Comparison of ENCODE assay signal across 27 cellular contexts in the genomic region with DNA sequence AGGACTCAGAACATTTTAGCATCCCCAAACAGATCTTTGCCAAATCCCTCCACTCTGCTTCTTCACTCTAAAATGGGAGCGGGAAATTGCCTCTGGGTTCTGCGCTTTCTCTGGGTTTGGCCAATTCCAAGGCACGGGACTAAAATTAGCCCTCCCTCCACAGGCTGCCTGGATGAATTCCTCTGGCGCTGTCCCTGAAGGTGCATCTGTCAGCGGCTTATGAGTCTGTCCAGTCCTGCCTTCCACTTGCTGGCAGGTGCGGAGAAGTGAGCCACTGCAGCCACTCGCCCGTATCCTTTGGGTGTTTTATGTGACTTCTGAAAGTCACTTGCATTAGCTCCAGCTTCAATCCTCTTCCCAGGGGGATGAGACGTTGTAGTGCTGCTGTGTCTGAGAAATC.
"Had no signal": no experiment of that assay in that cellular context is flagged by ENCODE, and none has a peak within 500 bp of the region (broad histone marks: within the 10 kb centered on the region; RNA-seq: fewer than 3 reads in every experiment).

No MANE protein-coding gene starts in this region.

- H3K4me3 Mint-ChIP-seq: activated CD4-positive, alpha-beta memory T cell treated with anti-CD3 and anti-CD28 coated beads for 36 hours; activated CD4-positive, alpha-beta T cell treated with anti-CD3 and anti-CD28 coated beads, Interleukin-2, amount 10 ng/mL, durations not matched to agents 7 days and 5 days; activated naive CD8-positive, alpha-beta T cell treated with anti-CD3 and anti-CD28 coated beads, Interleukin-2, amount 10 ng/mL, durations not matched to agents 7 days and 5 days; activated T-cell treated with anti-CD3 and anti-CD28 coated beads, Interleukin-2, amount 50 U/mL, for 72 hours; T-cell had no signal

- H3K9me3 Mint-ChIP-seq: activated CD4-positive, alpha-beta T cell treated with anti-CD3 and anti-CD28 coated beads, Interleukin-2, amount 10 ng/mL, durations not matched to agents 7 days and 5 days; activated naive CD8-positive, alpha-beta T cell treated with anti-CD3 and anti-CD28 coated beads, Interleukin-2, amount 10 ng/mL, durations not matched to agents 7 days and 5 days; activated T-cell treated with anti-CD3 and anti-CD28 coated beads, Interleukin-2, amount 50 U/mL, for 72 hours; activated T-helper 2 cell treated with anti-CD3 and anti-CD28 coated beads, Interferon-gamma antibody, Interleukin-2, Interleukin-4, amounts not matched to agents 10 μg/mL and 5 μg/mL and 100 μg/mL, durations not matched to agents 14 hours and 24 hours and 36 hours had no signal

- H3K27me3 ChIP-seq: adrenal gland, MG63, Peyer's patch had no signal

- H3K4me3 ChIP-seq: adrenal gland, MG63, Peyer's patch, SK-N-MC had no signal

- H3K4me1 ChIP-seq: Peyer's patch had no signal

- H3K36me3 ChIP-seq: adrenal gland, MG63, Peyer's patch had no signal

- ATAC-seq: activated T-cell treated with anti-CD3 and anti-CD28 coated beads, Interleukin-2, amount 50 U/mL, for 72 hours; T-cell had no signal

- DNase-seq: activated CD4-positive, alpha-beta memory T cell treated with anti-CD3 and anti-CD28 coated beads for 36 hours; activated CD4-positive, alpha-beta T cell treated with anti-CD3 and anti-CD28 coated beads, Interleukin-2, amount 10 ng/mL, durations not matched to agents 7 days and 5 days; activated CD4-positive, CD25-positive, alpha-beta regulatory T cell; activated CD8-positive, alpha-beta memory T cell treated with anti-CD3 and anti-CD28 coated beads for 24 hours; activated naive CD4-positive, alpha-beta T cell treated with anti-CD3 and anti-CD28 coated beads, Interleukin-2, amount 50 U/mL, for 16 hours; activated naive CD8-positive, alpha-beta T cell treated with anti-CD3 and anti-CD28 coated beads, Interleukin-2, amount 10 ng/mL, durations not matched to agents 7 days and 5 days; activated T-cell treated with anti-CD3 and anti-CD28 coated beads for 4 hours; activated T-cell treated with anti-CD3 and anti-CD28 coated beads, Interleukin-2, amount 50 U/mL, for 72 hours; adrenal gland; anterior cingulate cortex; central memory CD4-positive, alpha-beta T cell; MG63; MV-4-11; NCI-H1092 treated with DMSO at 0.1 percent for 48 hours; NCI-H1417 treated with DMSO at 0.1 percent for 48 hours; NCI-H1694 treated with DMSO at 0.1 percent for 48 hours; NCI-H2029 treated with DMSO at 0.1 percent for 48 hours; NCI-H510A treated with DMSO at 0.1 percent for 48 hours; NCI-H69; Peyer's patch; SHP77 treated with DMSO at 0.1 percent for 48 hours; T-cell; T-helper 2 cell; T1000 had no signal

- H3K27ac Mint-ChIP-seq: activated CD4-positive, alpha-beta memory T cell treated with anti-CD3 and anti-CD28 coated beads for 36 hours; activated CD4-positive, alpha-beta T cell treated with anti-CD3 and anti-CD28 coated beads, Interleukin-2, amount 10 ng/mL, durations not matched to agents 7 days and 5 days; activated naive CD8-positive, alpha-beta T cell treated with anti-CD3 and anti-CD28 coated beads, Interleukin-2, amount 10 ng/mL, durations not matched to agents 7 days and 5 days; activated T-cell treated with anti-CD3 and anti-CD28 coated beads, Interleukin-2, amount 50 U/mL, for 72 hours; activated T-helper 2 cell treated with anti-CD3 and anti-CD28 coated beads, Interferon-gamma antibody, Interleukin-2, Interleukin-4, amounts not matched to agents 10 μg/mL and 5 μg/mL and 100 μg/mL, durations not matched to agents 14 hours and 24 hours and 36 hours; T-cell had no signal

- H3K27ac ChIP-seq: adrenal gland, Peyer's patch, RWPE1, SK-N-MC had no signal

- H3K36me3 Mint-ChIP-seq: activated CD4-positive, alpha-beta memory T cell treated with anti-CD3 and anti-CD28 coated beads for 36 hours; activated naive CD8-positive, alpha-beta T cell treated with anti-CD3 and anti-CD28 coated beads, Interleukin-2, amount 10 ng/mL, durations not matched to agents 7 days and 5 days; T-cell had no signal

- H3K9me3 ChIP-seq: adrenal gland, MG63 had no signal
